9 cellular contexts compared by ENCODE assay signal in genomic region chr13:22040810-22041364, GRCh38.
DNase-seq lines count a peak whose midpoint lies in the region; ATAC-seq, FAIRE-seq and TF ChIP-seq lines count a peak whose summit lies in the region.
"Had no signal": no experiment of that assay in that cellular context is flagged by ENCODE, and none has a peak within 500 bp of the region (broad histone marks: within the 10 kb centered on the region; RNA-seq: fewer than 3 reads in every experiment).

No MANE protein-coding gene starts in this region.

- POLR2A ChIA-PET in H1 (lab: Charles Lee; ENCODE audit: partially characterized antibody): interaction anchor here (0.6 to 1.8 kb wide), 15 partner anchors 10 to 366 kb away, joined by 3 to 13 read pairs (median 3); no protein-coding TSS in a partner anchor

- H2AFZ ChIP-seq in H1 (ENCODE audit: low read length): peak overlapping the region; percentile 45; the same call in 1 of the 2 replicates

- H4K8ac ChIP-seq in H1 (ENCODE audit: extremely low read depth, insufficient read depth, low read length): peak overlapping the region; percentile 86; the same call in 1 of the 2 replicates

- DNase-seq in NCI-H526 treated with DMSO at 0.1 percent for 48 hours (lab: John Stamatoyannopoulos, UW) (peak; percentile 94), H1 (ENCODE audit: low read depth in 1 of 2, low spot score in 2 of 2) (peak; percentile 54 to 73), neural crest cell (ENCODE audit: low read depth, low spot score) (no peak), sciatic nerve (ENCODE audit: low spot score) (no peak), foreskin fibroblast (no peak)
- DNase-seq in activated effector memory CD4-positive, alpha-beta T cell treated with Interleukin-2 at 50 U/mL for 16 hours: no peak
- DNase-seq: hypothalamus had no signal

- no peak; a peak in 1 of 4 replicates for TF ChIP-seq RAD21 in H1 (IDR thresholded peaks at IDR 0.05 in 1 of 2, conservative IDR thresholded peaks at IDR 0.05 in 1 of 2; ENCODE audit: low read depth in 2 of 2, low read length in 2 of 2)

- TF ChIP-seq CTCF in H1 (IDR thresholded peaks at IDR 0.05; ENCODE audit: control extremely low read depth in 1 of 3, insufficient read depth in 1 of 3, low read depth in 1 of 3, low read length in 3 of 3) (no peak), neural crest cell (conservative IDR thresholded peaks at IDR 0.05) (no peak), foreskin fibroblast (IDR thresholded peaks at IDR 0.05; ENCODE audit: low read depth, low read length) (no peak)

- H3K9me3 Mint-ChIP-seq in neural crest cell: peaks cover 2% of the 10 kb centered on the region

- H2BK120ac ChIP-seq in H1 (replicated peaks; ENCODE audit: low read depth, low read length): no peak overlapping the region

- H2BK5ac ChIP-seq in H1 (ENCODE audit: low read depth, low read length): no peak overlapping the region

- WGBS in H1 (ENCODE audit: extremely low coverage in 1 of 2, insufficient coverage in 1 of 2, insufficient read length in 1 of 2, insufficient replicate concordance in 2 of 2, low coverage in 1 of 2, low lambda C conversion rate in 2 of 2, missing lambda C conversion rate in 1 of 2), 2 experiments: 20% methylated on average over 20 of the region's 23 CpGs; no CpG with 5 or more reads in 1 of the 2 experiments

- no peak overlapping the region for H2BK15ac ChIP-seq in H1 (ENCODE audit: low read length)

- peaks cover 3% of the 10 kb centered on the region for H3K4me1 Mint-ChIP-seq in neural crest cell

- no peaks in the 10 kb centered on the region for H3K36me3 ChIP-seq in H1 (ENCODE audit: control insufficient read depth in 2 of 4, insufficient read depth in 4 of 4, low read length in 3 of 4)

- H3K79me2 ChIP-seq in H1 (ENCODE audit: control insufficient read depth in 1 of 2, insufficient read depth in 2 of 2, low read length in 2 of 2): 0 out of 4 replicates have a peak, but pooled peaks cover 0 to 6% of the 10 kb centered on the region in 2 experiments

- no peak overlapping the region for H4K91ac ChIP-seq in H1 (replicated peaks; ENCODE audit: insufficient read length, low read length)

- peak overlapping the region; percentile 68 for H3K4me3 Mint-ChIP-seq in neural crest cell

- peak; percentile 72 to 93 for TF ChIP-seq POLR2A in H1 (IDR thresholded peaks at IDR 0.05; ENCODE audit: control extremely low read depth in 1 of 2, low read depth in 2 of 2, low read length in 2 of 2)

- FAIRE-seq in H1 (lab: Jason Lieb, UNC): peak; percentile 62

- peaks cover 4% of the 10 kb centered on the region for H3K27me3 Mint-ChIP-seq in neural crest cell (ENCODE audit: low read depth)

- H2BK12ac ChIP-seq in H1 (ENCODE audit: low read depth, low read length): no peak overlapping the region

- H3K9ac ChIP-seq in H1 (replicated peaks in 1 of 4; ENCODE audit: extremely low read depth in 1 of 4, low read depth in 3 of 4, low read length in 3 of 4): peak overlapping the region in 3 of 4 experiments; percentile 0 to 29 (median 10); a peak in 2 of 7 replicates

- no peak overlapping the region for H3K56ac ChIP-seq in H1 (replicated peaks; ENCODE audit: insufficient read length, low read depth, low read length)

- H2AK5ac ChIP-seq in H1 (ENCODE audit: low read depth, low read length): no peak overlapping the region

- H3K79me1 ChIP-seq in H1 (ENCODE audit: low read depth, low read length): no peaks in the 10 kb centered on the region

- no peaks in the 10 kb centered on the region for H4K20me1 ChIP-seq in H1 (replicated peaks in 1 of 2; ENCODE audit: control insufficient read depth in 1 of 2, insufficient read depth in 2 of 2, low read length in 2 of 2)

- H3K27ac ChIP-seq in H1 (ENCODE audit: low read depth, low read length): no peak overlapping the region
- H3K27ac ChIP-seq: coronary artery had no signal

- ATAC-seq in GM19397 (IDR thresholded peaks at IDR 0.05; ENCODE audit: unreplicated experiment) (peak; percentile 58), sciatic nerve (no peak)

- no peaks in the 10 kb centered on the region for H3K27me3 ChIP-seq in H1 (replicated peaks in 1 of 4; ENCODE audit: control insufficient read depth in 3 of 4, extremely low read depth in 1 of 4, insufficient read depth in 3 of 4, low read length in 3 of 4)

- H3K4me3 ChIP-seq in H1 (ENCODE audit: extremely low read depth in 1 of 4, insufficient read depth in 2 of 4, low read depth in 3 of 4, low read length in 4 of 4) (peak overlapping the region; percentile 53 to 73 (median 59)), foreskin fibroblast (ENCODE audit: low read depth in 1 of 2, low read length in 2 of 2) (no peak overlapping the region)
- H3K4me3 ChIP-seq: coronary artery had no signal

- peak overlapping the region; percentile 29 for H4K5ac ChIP-seq in H1 (ENCODE audit: insufficient read length, low read depth, low read length)

- no peak for TF ChIP-seq EP300 in H1 (IDR thresholded peaks at IDR 0.05; ENCODE audit: borderline replicate concordance in 1 of 2, low read depth in 2 of 2, low read length in 2 of 2)

- H3K36me3 Mint-ChIP-seq in neural crest cell (ENCODE audit: low read depth): peaks cover 4% of the 10 kb centered on the region

- intact Hi-C loops in sciatic nerve (cut with DNase I): no loop called here

- CTCF ChIA-PET in H1 (lab: Charles Lee; ENCODE audit: partially characterized antibody): interaction anchor here (0.7 to 0.9 kb wide), 3 partner anchors 128 to 328 kb away, joined by 3 to 4 read pairs (median 3); no protein-coding TSS in a partner anchor

- H3K23ac ChIP-seq in H1 (ENCODE audit: insufficient read length): no peak overlapping the region

- no peak overlapping the region for H2BK20ac ChIP-seq in H1 (ENCODE audit: low read length)

- H3K9me3 ChIP-seq in H1 (ENCODE audit: insufficient read depth in 2 of 2, low read depth in 1 of 2, low read length in 1 of 2): no peaks in the 10 kb centered on the region

- no peak overlapping the region for H3K27ac Mint-ChIP-seq in neural crest cell (ENCODE audit: unreplicated experiment)

- H3K23me2 ChIP-seq in H1 (ENCODE audit: low read depth, low read length): no peaks in the 10 kb centered on the region; the same call in 1 of the 2 replicates

- no peaks in the 10 kb centered on the region for H3K4me1 ChIP-seq in H1 (replicated peaks in 1 of 4; ENCODE audit: control insufficient read depth in 3 of 4, insufficient read depth in 4 of 4, low read length in 3 of 4)

- no peak overlapping the region for H3K4ac ChIP-seq in H1 (replicated peaks; ENCODE audit: insufficient read length, low read depth, low read length)

- no peak overlapping the region for H3K18ac ChIP-seq in H1 (ENCODE audit: extremely low read depth, low read length)

- peak overlapping the region; percentile 70 to 80 for H3K4me2 ChIP-seq in H1 (ENCODE audit: insufficient read depth in 1 of 2, low read depth in 2 of 2, low read length in 2 of 2)

- no peak overlapping the region for H3K14ac ChIP-seq in H1 (ENCODE audit: insufficient read length)

TF ChIP-seq in H1, 55 proteins besides CTCF, POLR2A, EP300 and RAD21:
- TF ChIP-seq POLR2AphosphoS5 (IDR thresholded peaks at IDR 0.05; ENCODE audit: low read depth, low read length) (peak; percentile 95), SAP30 (IDR thresholded peaks at IDR 0.05; ENCODE audit: insufficient read depth, insufficient replicate concordance, low read length) (peak; percentile 62), JUND (IDR thresholded peaks at IDR 0.05; ENCODE audit: low read length) (no peak), PHF8 (conservative IDR thresholded peaks at IDR 0.05; ENCODE audit: low read depth, low read length) (peak; percentile 49; the same call in 1 of the 2 replicates), TAF1 (IDR thresholded peaks at IDR 0.05; ENCODE audit: low read depth, low read length) (peak; percentile 84), CHD1 (IDR thresholded peaks at IDR 0.05; ENCODE audit: low read depth, low read length) (no peak), KDM4A (IDR thresholded peaks at IDR 0.05; ENCODE audit: low read depth, low read length, severe bottlenecking) (peak; percentile 48), HDAC2 (IDR thresholded peaks at IDR 0.05; ENCODE audit: borderline replicate concordance in 1 of 2, low read depth in 2 of 2, low read length in 2 of 2) (peak in 1 of 2 experiments; percentile 67; a peak in 1 of 4 replicates), MAX (IDR thresholded peaks at IDR 0.05) (peak; percentile 40; the same call in 1 of the 2 replicates), RBBP5 (IDR thresholded peaks at IDR 0.05; ENCODE audit: borderline replicate concordance, low read depth, low read length) (peak; percentile 48; the same call in 1 of the 2 replicates), SP1 (IDR thresholded peaks at IDR 0.05; ENCODE audit: low read depth, low read length) (peak; percentile 48; the same call in 1 of the 2 replicates), TBP (IDR thresholded peaks at IDR 0.05; ENCODE audit: low read depth, low read length) (peak; percentile 93), ATF2 (IDR thresholded peaks at IDR 0.05; ENCODE audit: low read length) (no peak), EGR1 (IDR thresholded peaks at IDR 0.05; ENCODE audit: borderline replicate concordance, low read depth, low read length) (no peak), TAF7 (optimal IDR thresholded peaks at IDR 0.05; ENCODE audit: borderline replicate concordance, low read depth, low read length) (peak; percentile 79)

Comparison
In these comparisons a context has a peak if more than half of its experiments do, and no peak if none do; other contexts are left out.
1. DNase-seq: peak in NCI-H526 treated with DMSO at 0.1 percent for 48 hours (single experiment) and H1 (2 of 2); none in neural crest cell (single experiment), activated effector memory CD4-positive, alpha-beta T cell treated with Interleukin-2 at 50 U/mL for 16 hours (single experiment), sciatic nerve (single experiment) and foreskin fibroblast (0 of 2).
2. H3K4me3 ChIP-seq: peak in H1 (4 of 4); none in foreskin fibroblast (0 of 2).